Comparison of ENCODE assay signal across 24 cellular contexts in the genomic region with DNA sequence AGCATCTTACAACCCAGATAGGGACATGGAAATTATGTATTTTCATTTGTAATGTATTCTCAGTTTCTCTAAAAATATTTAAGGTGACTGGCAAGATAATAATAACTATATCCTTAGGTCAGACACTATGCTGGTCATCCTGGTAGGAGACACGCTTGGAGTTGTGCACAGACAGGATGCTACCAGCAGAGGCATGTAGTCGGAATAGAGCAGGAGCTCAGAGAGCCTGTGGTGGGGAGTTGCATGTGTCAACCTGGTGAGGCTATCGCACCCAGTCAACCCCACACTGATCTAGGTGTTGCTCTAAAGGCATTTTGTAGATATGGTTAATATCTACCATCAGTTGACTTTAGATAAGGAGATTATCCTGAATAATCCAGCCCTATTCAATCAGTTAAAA.
"Had no signal": no experiment of that assay in that cellular context is flagged by ENCODE, and none has a peak within 500 bp of the region (broad histone marks: within the 10 kb centered on the region; RNA-seq: fewer than 3 reads in every experiment).

No MANE protein-coding gene starts in this region.

- H3K4me1 ChIP-seq: breast epithelium, left lung, parathyroid adenoma, tibial nerve had no signal

- H3K9me3 ChIP-seq: breast epithelium, esophagus muscularis mucosa, left lung, lower lobe of right lung, tibial nerve had no signal

- ATAC-seq: activated CD4-positive, CD25-positive, alpha-beta regulatory T cell treated with anti-CD3 and anti-CD28 coated beads, Interleukin-2, amount 50 U/mL, for 24 hours; activated naive CD8-positive, alpha-beta T cell treated with anti-CD3 and anti-CD28 coated beads, Interleukin-2, amount 50 U/mL, for 24 hours; left lung; lower lobe of right lung; naive thymus-derived CD8-positive, alpha-beta T cell; right cardiac atrium had no signal

- FAIRE-seq: frontal cortex, islet of Langerhans had no signal

- H2AFZ ChIP-seq: parathyroid adenoma had no signal

- H3K9me3 Mint-ChIP-seq: activated naive CD8-positive, alpha-beta T cell treated with anti-CD3 and anti-CD28 coated beads, Interleukin-2, amount 50 U/mL, for 24 hours; neural crest cell had no signal

- H3K4me3 ChIP-seq: breast epithelium, esophagus muscularis mucosa, left lung, lower lobe of right lung, tibial nerve had no signal

- H3K27me3 ChIP-seq: breast epithelium, esophagus muscularis mucosa, tibial nerve had no signal

- H3K4me1 Mint-ChIP-seq: activated naive CD8-positive, alpha-beta T cell treated with anti-CD3 and anti-CD28 coated beads, Interleukin-2, amount 50 U/mL, for 24 hours; naive thymus-derived CD8-positive, alpha-beta T cell; neural crest cell had no signal

- DNase-seq: activated CD4-positive, alpha-beta T cell treated with anti-CD3 and anti-CD28 coated beads for 48 hours; activated CD4-positive, alpha-beta T cell treated with anti-CD3 and anti-CD28 coated beads, Interleukin-2, amount 50 U/mL, for 48 hours; activated CD8-positive, alpha-beta memory T cell treated with anti-CD3 and anti-CD28 coated beads, Interleukin-2, amount 50 U/mL, for 4 hours; activated gamma-delta T cell; activated naive CD4-positive, alpha-beta T cell treated with anti-CD3 and anti-CD28 coated beads, Interleukin-2, amount 50 U/mL, for 16 hours; activated naive CD8-positive, alpha-beta T cell treated with anti-CD3 and anti-CD28 coated beads, Interleukin-2, amount 50 U/mL, for 24 hours; activated T-cell treated with anti-CD3 and anti-CD28 coated beads, Interleukin-2, amount 50 U/mL, for 1 hour; amygdala; central memory CD4-positive, alpha-beta T cell; left lung; lower lobe of right lung; naive thymus-derived CD8-positive, alpha-beta T cell; occipital lobe; right cardiac atrium; stimulated activated CD4-positive, alpha-beta T cell treated with anti-CD3 and anti-CD28 coated beads, Interleukin-2, amount 100 ng/mL, for 48 hours; stimulated activated naive CD4-positive, alpha-beta T cell treated with Interleukin-2 at 50 U/mL for 16 hours had no signal

- H3K36me3 ChIP-seq: breast epithelium, esophagus muscularis mucosa, left lung, lower lobe of right lung, tibial nerve had no signal

- H3K9ac ChIP-seq: parathyroid adenoma had no signal

- H3K4me3 Mint-ChIP-seq: activated naive CD8-positive, alpha-beta T cell treated with anti-CD3 and anti-CD28 coated beads, Interleukin-2, amount 50 U/mL, for 24 hours; naive thymus-derived CD8-positive, alpha-beta T cell; neural crest cell had no signal

- H3K27ac Mint-ChIP-seq: activated naive CD8-positive, alpha-beta T cell treated with anti-CD3 and anti-CD28 coated beads, Interleukin-2, amount 50 U/mL, for 24 hours; naive thymus-derived CD8-positive, alpha-beta T cell had no signal

- H3K27ac ChIP-seq: breast epithelium, esophagus muscularis mucosa, left lung, lower lobe of right lung, parathyroid adenoma, tibial nerve had no signal

- H3K79me2 ChIP-seq: parathyroid adenoma had no signal
